In genomic region chr12:69239922-69240624, GRCh38 we compare ENCODE assay signal across 8 cellular contexts. TPM values are rescaled to one million over a fixed set of nuclear protein-coding genes. Genes with fewer than 3 reads are reported as not detected.
A peak's percentile ranks its signal among the peaks of the same experiment; 100 is the strongest.
DNase-seq lines count a peak whose midpoint lies in the region; ATAC-seq lines count a peak whose summit lies in the region.

No MANE protein-coding gene starts in this region.

- ATAC-seq in HG02678 (IDR thresholded peaks at IDR 0.05; ENCODE audit: unreplicated experiment) = peak; percentile 30
- ATAC-seq in memory B cell (ENCODE audit: low read depth) = peak; percentile 28

- POLR2A ChIA-PET in activated CD4-positive, alpha-beta memory T cell treated with anti-CD3 and anti-CD28 coated beads, Interleukin-2, amount 10 ng/mL, durations not matched to agents 7 days and 5 days (lab: Charles Lee) = interaction anchor here (0.6 to 3.8 kb wide), 9 partner anchors 9 to 432 kb away, joined by 3 to 27 read pairs (median 4); partner anchors contain the start of gene MDM2

- H3K27ac Mint-ChIP-seq in activated CD4-positive, alpha-beta memory T cell treated with anti-CD3 and anti-CD28 coated beads, Interleukin-2, amount 10 ng/mL, durations not matched to agents 7 days and 5 days = peak overlapping the region; percentile 98
- H3K27ac Mint-ChIP-seq in memory B cell = peak overlapping the region; percentile 92

- CTCF ChIA-PET in activated CD4-positive, alpha-beta memory T cell treated with anti-CD3 and anti-CD28 coated beads, Interleukin-2, amount 10 ng/mL, durations not matched to agents 7 days and 5 days (lab: Charles Lee) = interaction anchor here (1.0 kb wide), 1 partner anchor 83 kb away, joined by 3 read pairs; no protein-coding TSS in a partner anchor

- peak overlapping the region; percentile 100 for H3K4me3 Mint-ChIP-seq in activated CD4-positive, alpha-beta memory T cell treated with anti-CD3 and anti-CD28 coated beads, Interleukin-2, amount 10 ng/mL, durations not matched to agents 7 days and 5 days
- H3K4me3 Mint-ChIP-seq in memory B cell = peak overlapping the region; percentile 91

- H3K4me1 Mint-ChIP-seq in activated CD4-positive, alpha-beta memory T cell treated with anti-CD3 and anti-CD28 coated beads, Interleukin-2, amount 10 ng/mL, durations not matched to agents 7 days and 5 days = peaks cover 47% of the 10 kb centered on the region
- H3K4me1 Mint-ChIP-seq in memory B cell = peaks cover 18% of the 10 kb centered on the region

- H3K36me3 Mint-ChIP-seq in activated CD4-positive, alpha-beta memory T cell treated with anti-CD3 and anti-CD28 coated beads, Interleukin-2, amount 10 ng/mL, durations not matched to agents 7 days and 5 days (ENCODE audit: low read depth) = peaks cover 23% of the 10 kb centered on the region
- no peaks in the 10 kb centered on the region for H3K36me3 Mint-ChIP-seq in memory B cell

- no peaks in the 10 kb centered on the region for H3K27me3 Mint-ChIP-seq in activated CD4-positive, alpha-beta memory T cell treated with anti-CD3 and anti-CD28 coated beads, Interleukin-2, amount 10 ng/mL, durations not matched to agents 7 days and 5 days
- H3K27me3 Mint-ChIP-seq in memory B cell = no peaks in the 10 kb centered on the region

- H3K9me3 Mint-ChIP-seq in activated CD4-positive, alpha-beta memory T cell treated with anti-CD3 and anti-CD28 coated beads, Interleukin-2, amount 10 ng/mL, durations not matched to agents 7 days and 5 days = no peaks in the 10 kb centered on the region
- no peaks in the 10 kb centered on the region for H3K9me3 Mint-ChIP-seq in memory B cell

- DNase-seq in NCI-H2081 (lab: John Stamatoyannopoulos, UW) (peak; percentile 50 to 69), NCI-H2081 treated with DMSO at 0.1 percent for 48 hours (lab: John Stamatoyannopoulos, UW) (no peak), NCI-H146 treated with DMSO at 0.1 percent for 48 hours (lab: John Stamatoyannopoulos, UW; ENCODE audit: unreplicated experiment) (peak; percentile 36), memory B cell (ENCODE audit: low spot score in 2 of 2) (peak; percentile 26 to 46)
- DNase-seq in activated CD4-positive, alpha-beta memory T cell treated with anti-CD3 and anti-CD28 coated beads, Interleukin-2, amount 10 ng/mL, durations not matched to agents 7 days and 5 days = peak; percentile 45
- peak; percentile 40 for DNase-seq in effector CD4-positive, alpha-beta T cell
- peak; percentile 15 for DNase-seq in stimulated activated CD8-positive, alpha-beta memory T cell treated with anti-CD3 and anti-CD28 coated beads, Interleukin-12 subunit alpha, Interleukin-12 subunit beta, amount 100 ng/mL, for 1 hour (ENCODE audit: low read depth)

RNA-seq across cellular contexts. Expression of gene CPSF6, which starts 0.7 kb away (rescaled TPM):
- 10 to 100 TPM; 89.9 to 91.6 TPM for total RNA-seq in activated CD4-positive, alpha-beta memory T cell treated with anti-CD3 and anti-CD28 coated beads, Interleukin-2, amount 10 ng/mL, durations not matched to agents 7 days and 5 days
